Comparison of ENCODE assay signal across 1 cellular context in genomic region chr12:49567611-49568441, GRCh38.
A peak's percentile ranks its signal among the peaks of the same experiment; 100 is the strongest.
TF ChIP-seq lines count a peak whose summit lies in the region.

TSS of gene MCRS1 (minus strand) at chr12:49568142. CDS start at chr12:49566731, 1,411 bp downstream.

TF ChIP-seq in K562, 482 proteins besides CTCF, POLR2A, EP300 and RAD21 (continued from another document and continues in another):
- TF ChIP-seq ZNF277 (CRISPR knock-in tag; IDR thresholded peaks at IDR 0.05; ENCODE audit: borderline replicate concordance) (no peak), USF2 (CRISPR knock-in tag; IDR thresholded peaks at IDR 0.05) (peak; percentile 37; the same call in 1 of the 2 replicates), CHD1 (IDR thresholded peaks at IDR 0.05; ENCODE audit: low read length) (no peak), KLF13 (tag; IDR thresholded peaks at IDR 0.05; ENCODE audit: borderline replicate concordance, low read depth) (peak; percentile 99), ILK (tag; IDR thresholded peaks at IDR 0.05; ENCODE audit: borderline replicate concordance, low read depth) (no peak), TRIM25 (IDR thresholded peaks at IDR 0.05; ENCODE audit: borderline replicate concordance) (no peak), ZNF212 (CRISPR knock-in tag; IDR thresholded peaks at IDR 0.05) (no peak), ATF2 (CRISPR knock-in tag; IDR thresholded peaks at IDR 0.05) (no peak), THRA (IDR thresholded peaks at IDR 0.05) (no peak), SFPQ (IDR thresholded peaks at IDR 0.05; ENCODE audit: low read depth, low read length) (no peak), RBM34 (IDR thresholded peaks at IDR 0.05; ENCODE audit: borderline replicate concordance, insufficient read depth, low read length) (no peak), MTF1 (CRISPR knock-in tag; IDR thresholded peaks at IDR 0.05; ENCODE audit: borderline replicate concordance) (no peak), NR0B1 (IDR thresholded peaks at IDR 0.05; ENCODE audit: partially characterized antibody) (no peak), CBX5 (IDR thresholded peaks at IDR 0.05; ENCODE audit: borderline replicate concordance, low read depth) (no peak), ZNF263 (CRISPR knock-in tag; IDR thresholded peaks at IDR 0.05; ENCODE audit: borderline replicate concordance) (no peak), TFAP4 (CRISPR knock-in tag; IDR thresholded peaks at IDR 0.05; ENCODE audit: borderline replicate concordance) (peak; percentile 78), ELF2 (CRISPR knock-in tag; IDR thresholded peaks at IDR 0.05) (peak; percentile 93), ZNF766 (CRISPR knock-in tag; conservative IDR thresholded peaks at IDR 0.05) (0 out of 2 replicates have a peak, but pooled peaks have one; percentile 67), HDGF (IDR thresholded peaks at IDR 0.05) (no peak), ZNF780A (CRISPR knock-in tag; IDR thresholded peaks at IDR 0.05) (no peak), PHB2 (IDR thresholded peaks at IDR 0.05; ENCODE audit: low read depth) (no peak), ZNF165 (CRISPR knock-in tag; IDR thresholded peaks at IDR 0.05; ENCODE audit: borderline replicate concordance) (no peak), TAF9B (IDR thresholded peaks at IDR 0.05; ENCODE audit: partially characterized antibody) (peak; percentile 89), ZBTB1 (CRISPR knock-in tag; IDR thresholded peaks at IDR 0.05; ENCODE audit: borderline replicate concordance, low read depth) (no peak), RBBP5 (IDR thresholded peaks at IDR 0.05; ENCODE audit: borderline replicate concordance, insufficient read depth, low read length, poor library complexity, severe bottlenecking) (peak; percentile 99), PHF8 (IDR thresholded peaks at IDR 0.05; ENCODE audit: borderline replicate concordance, low read length) (peak; percentile 100), CBX2 (IDR thresholded peaks at IDR 0.05; ENCODE audit: insufficient read depth, low read length, poor library complexity, severe bottlenecking) (no peak), ZNF408 (CRISPR knock-in tag; IDR thresholded peaks at IDR 0.05; ENCODE audit: low read depth) (no peak), MCM5 (IDR thresholded peaks at IDR 0.05; ENCODE audit: low read depth) (no peak), KAT2B (IDR thresholded peaks at IDR 0.05; ENCODE audit: low read depth, low read length) (no peak), MEF2A (IDR thresholded peaks at IDR 0.05; ENCODE audit: control insufficient read depth, low read depth, low read length) (no peak), NELFE (IDR thresholded peaks at IDR 0.05; ENCODE audit: insufficient read depth, insufficient read length) (no peak), TFAM (CRISPR knock-in tag; conservative IDR thresholded peaks at IDR 0.05) (no peak), STAG1 (CRISPR knock-in tag; IDR thresholded peaks at IDR 0.05; ENCODE audit: borderline replicate concordance) (no peak), ZNF592 (IDR thresholded peaks at IDR 0.05) (peak; percentile 40; the same call in 1 of the 2 replicates), ZNF639 (CRISPR knock-in tag; conservative IDR thresholded peaks at IDR 0.05 in 1 of 2, IDR thresholded peaks at IDR 0.05 in 1 of 2) (peak in 1 of 2 experiments; percentile 86; a peak in 2 of 4 replicates), MCM7 (IDR thresholded peaks at IDR 0.05) (no peak), SIN3B (IDR thresholded peaks at IDR 0.05; ENCODE audit: low read depth) (peak; percentile 78), HNRNPUL1 (IDR thresholded peaks at IDR 0.05; ENCODE audit: low read length) (no peak), KLF10 (CRISPR knock-in tag; IDR thresholded peaks at IDR 0.05) (no peak), RFX7 (CRISPR knock-in tag; IDR thresholded peaks at IDR 0.05) (no peak), RBM15 (IDR thresholded peaks at IDR 0.05; ENCODE audit: insufficient read depth, low read length) (no peak), KDM5B (IDR thresholded peaks at IDR 0.05; ENCODE audit: insufficient replicate concordance, low read depth, low read length) (peak; percentile 57), ZNF347 (CRISPR knock-in tag; IDR thresholded peaks at IDR 0.05; ENCODE audit: low read depth) (no peak), DDX20 (tag; IDR thresholded peaks at IDR 0.05; ENCODE audit: low read depth) (no peak), MBD1 (CRISPR knock-in tag; IDR thresholded peaks at IDR 0.05) (no peak)
